Comparison of ENCODE assay signal across 1 cellular context in the genomic region with DNA sequence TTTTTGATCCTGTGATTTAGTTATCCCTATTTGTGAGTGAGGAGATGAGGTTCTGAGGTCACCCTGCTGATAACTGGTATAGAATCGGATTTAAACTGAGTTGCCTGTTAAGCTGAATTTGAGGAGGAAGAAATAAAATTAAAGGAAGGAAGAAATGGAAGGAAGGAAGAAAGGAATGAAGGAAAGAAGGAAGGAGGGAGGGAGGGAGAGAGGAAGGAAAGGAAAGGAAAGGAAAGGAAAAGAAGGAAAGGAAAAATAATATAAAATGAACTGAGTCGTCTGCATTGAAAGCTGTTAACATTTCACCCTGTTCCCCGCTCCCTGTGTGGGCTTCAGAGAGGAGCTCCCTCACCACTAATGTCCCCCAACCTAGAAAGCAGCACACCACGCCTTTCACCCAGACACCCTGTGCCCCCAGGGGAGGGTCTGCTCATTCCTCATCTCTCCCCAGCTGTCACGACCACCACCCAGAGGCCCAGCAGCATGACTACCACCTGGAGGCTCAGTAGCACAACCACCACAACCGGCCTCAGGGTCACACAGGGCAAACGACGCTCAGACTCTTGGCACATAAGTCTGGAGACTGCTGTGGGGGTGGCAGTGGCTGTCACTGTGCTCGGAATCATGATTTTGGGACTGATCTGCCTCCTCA.
TF ChIP-seq lines count a peak whose summit lies in the region.

No MANE protein-coding gene starts in this region.

TF ChIP-seq in GM23338, 12 proteins besides CTCF, POLR2A, EP300 and RAD21:
- TF ChIP-seq, protein P1, sequence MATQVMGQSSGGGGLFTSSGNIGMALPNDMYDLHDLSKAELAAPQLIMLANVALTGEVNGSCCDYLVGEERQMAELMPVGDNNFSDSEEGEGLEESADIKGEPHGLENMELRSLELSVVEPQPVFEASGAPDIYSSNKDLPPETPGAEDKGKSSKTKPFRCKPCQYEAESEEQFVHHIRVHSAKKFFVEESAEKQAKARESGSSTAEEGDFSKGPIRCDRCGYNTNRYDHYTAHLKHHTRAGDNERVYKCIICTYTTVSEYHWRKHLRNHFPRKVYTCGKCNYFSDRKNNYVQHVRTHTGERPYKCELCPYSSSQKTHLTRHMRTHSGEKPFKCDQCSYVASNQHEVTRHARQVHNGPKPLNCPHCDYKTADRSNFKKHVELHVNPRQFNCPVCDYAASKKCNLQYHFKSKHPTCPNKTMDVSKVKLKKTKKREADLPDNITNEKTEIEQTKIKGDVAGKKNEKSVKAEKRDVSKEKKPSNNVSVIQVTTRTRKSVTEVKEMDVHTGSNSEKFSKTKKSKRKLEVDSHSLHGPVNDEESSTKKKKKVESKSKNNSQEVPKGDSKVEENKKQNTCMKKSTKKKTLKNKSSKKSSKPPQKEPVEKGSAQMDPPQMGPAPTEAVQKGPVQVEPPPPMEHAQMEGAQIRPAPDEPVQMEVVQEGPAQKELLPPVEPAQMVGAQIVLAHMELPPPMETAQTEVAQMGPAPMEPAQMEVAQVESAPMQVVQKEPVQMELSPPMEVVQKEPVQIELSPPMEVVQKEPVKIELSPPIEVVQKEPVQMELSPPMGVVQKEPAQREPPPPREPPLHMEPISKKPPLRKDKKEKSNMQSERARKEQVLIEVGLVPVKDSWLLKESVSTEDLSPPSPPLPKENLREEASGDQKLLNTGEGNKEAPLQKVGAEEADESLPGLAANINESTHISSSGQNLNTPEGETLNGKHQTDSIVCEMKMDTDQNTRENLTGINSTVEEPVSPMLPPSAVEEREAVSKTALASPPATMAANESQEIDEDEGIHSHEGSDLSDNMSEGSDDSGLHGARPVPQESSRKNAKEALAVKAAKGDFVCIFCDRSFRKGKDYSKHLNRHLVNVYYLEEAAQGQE (IDR thresholded peaks at IDR 0.05; ENCODE audit: unreplicated experiment): no peak
- TF ChIP-seq EZH2phosphoT487 (IDR thresholded peaks at IDR 0.05; ENCODE audit: unreplicated experiment) (no peak), POLR2AphosphoS5 (IDR thresholded peaks at IDR 0.05; ENCODE audit: low read depth) (no peak), ZNF331 (CRISPR knock-in tag; IDR thresholded peaks at IDR 0.05; ENCODE audit: low read depth) (no peak), EZH2 (IDR thresholded peaks at IDR 0.05; ENCODE audit: low read depth, unreplicated experiment) (no peak), JUNB (IDR thresholded peaks at IDR 0.05; ENCODE audit: unreplicated experiment) (no peak), NANOG (IDR thresholded peaks at IDR 0.05; ENCODE audit: borderline replicate concordance) (no peak), STAT1 (IDR thresholded peaks at IDR 0.05; ENCODE audit: unreplicated experiment) (no peak), ZNF114 (CRISPR knock-in tag; IDR thresholded peaks at IDR 0.05) (no peak), CREB1 (CRISPR knock-in tag; IDR thresholded peaks at IDR 0.05; ENCODE audit: low read depth) (no peak)
- TF ChIP-seq, protein P2, sequence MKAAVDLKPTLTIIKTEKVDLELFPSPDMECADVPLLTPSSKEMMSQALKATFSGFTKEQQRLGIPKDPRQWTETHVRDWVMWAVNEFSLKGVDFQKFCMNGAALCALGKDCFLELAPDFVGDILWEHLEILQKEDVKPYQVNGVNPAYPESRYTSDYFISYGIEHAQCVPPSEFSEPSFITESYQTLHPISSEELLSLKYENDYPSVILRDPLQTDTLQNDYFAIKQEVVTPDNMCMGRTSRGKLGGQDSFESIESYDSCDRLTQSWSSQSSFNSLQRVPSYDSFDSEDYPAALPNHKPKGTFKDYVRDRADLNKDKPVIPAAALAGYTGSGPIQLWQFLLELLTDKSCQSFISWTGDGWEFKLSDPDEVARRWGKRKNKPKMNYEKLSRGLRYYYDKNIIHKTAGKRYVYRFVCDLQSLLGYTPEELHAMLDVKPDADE (IDR thresholded peaks at IDR 0.05): no peak
- TF ChIP-seq, protein P3, sequence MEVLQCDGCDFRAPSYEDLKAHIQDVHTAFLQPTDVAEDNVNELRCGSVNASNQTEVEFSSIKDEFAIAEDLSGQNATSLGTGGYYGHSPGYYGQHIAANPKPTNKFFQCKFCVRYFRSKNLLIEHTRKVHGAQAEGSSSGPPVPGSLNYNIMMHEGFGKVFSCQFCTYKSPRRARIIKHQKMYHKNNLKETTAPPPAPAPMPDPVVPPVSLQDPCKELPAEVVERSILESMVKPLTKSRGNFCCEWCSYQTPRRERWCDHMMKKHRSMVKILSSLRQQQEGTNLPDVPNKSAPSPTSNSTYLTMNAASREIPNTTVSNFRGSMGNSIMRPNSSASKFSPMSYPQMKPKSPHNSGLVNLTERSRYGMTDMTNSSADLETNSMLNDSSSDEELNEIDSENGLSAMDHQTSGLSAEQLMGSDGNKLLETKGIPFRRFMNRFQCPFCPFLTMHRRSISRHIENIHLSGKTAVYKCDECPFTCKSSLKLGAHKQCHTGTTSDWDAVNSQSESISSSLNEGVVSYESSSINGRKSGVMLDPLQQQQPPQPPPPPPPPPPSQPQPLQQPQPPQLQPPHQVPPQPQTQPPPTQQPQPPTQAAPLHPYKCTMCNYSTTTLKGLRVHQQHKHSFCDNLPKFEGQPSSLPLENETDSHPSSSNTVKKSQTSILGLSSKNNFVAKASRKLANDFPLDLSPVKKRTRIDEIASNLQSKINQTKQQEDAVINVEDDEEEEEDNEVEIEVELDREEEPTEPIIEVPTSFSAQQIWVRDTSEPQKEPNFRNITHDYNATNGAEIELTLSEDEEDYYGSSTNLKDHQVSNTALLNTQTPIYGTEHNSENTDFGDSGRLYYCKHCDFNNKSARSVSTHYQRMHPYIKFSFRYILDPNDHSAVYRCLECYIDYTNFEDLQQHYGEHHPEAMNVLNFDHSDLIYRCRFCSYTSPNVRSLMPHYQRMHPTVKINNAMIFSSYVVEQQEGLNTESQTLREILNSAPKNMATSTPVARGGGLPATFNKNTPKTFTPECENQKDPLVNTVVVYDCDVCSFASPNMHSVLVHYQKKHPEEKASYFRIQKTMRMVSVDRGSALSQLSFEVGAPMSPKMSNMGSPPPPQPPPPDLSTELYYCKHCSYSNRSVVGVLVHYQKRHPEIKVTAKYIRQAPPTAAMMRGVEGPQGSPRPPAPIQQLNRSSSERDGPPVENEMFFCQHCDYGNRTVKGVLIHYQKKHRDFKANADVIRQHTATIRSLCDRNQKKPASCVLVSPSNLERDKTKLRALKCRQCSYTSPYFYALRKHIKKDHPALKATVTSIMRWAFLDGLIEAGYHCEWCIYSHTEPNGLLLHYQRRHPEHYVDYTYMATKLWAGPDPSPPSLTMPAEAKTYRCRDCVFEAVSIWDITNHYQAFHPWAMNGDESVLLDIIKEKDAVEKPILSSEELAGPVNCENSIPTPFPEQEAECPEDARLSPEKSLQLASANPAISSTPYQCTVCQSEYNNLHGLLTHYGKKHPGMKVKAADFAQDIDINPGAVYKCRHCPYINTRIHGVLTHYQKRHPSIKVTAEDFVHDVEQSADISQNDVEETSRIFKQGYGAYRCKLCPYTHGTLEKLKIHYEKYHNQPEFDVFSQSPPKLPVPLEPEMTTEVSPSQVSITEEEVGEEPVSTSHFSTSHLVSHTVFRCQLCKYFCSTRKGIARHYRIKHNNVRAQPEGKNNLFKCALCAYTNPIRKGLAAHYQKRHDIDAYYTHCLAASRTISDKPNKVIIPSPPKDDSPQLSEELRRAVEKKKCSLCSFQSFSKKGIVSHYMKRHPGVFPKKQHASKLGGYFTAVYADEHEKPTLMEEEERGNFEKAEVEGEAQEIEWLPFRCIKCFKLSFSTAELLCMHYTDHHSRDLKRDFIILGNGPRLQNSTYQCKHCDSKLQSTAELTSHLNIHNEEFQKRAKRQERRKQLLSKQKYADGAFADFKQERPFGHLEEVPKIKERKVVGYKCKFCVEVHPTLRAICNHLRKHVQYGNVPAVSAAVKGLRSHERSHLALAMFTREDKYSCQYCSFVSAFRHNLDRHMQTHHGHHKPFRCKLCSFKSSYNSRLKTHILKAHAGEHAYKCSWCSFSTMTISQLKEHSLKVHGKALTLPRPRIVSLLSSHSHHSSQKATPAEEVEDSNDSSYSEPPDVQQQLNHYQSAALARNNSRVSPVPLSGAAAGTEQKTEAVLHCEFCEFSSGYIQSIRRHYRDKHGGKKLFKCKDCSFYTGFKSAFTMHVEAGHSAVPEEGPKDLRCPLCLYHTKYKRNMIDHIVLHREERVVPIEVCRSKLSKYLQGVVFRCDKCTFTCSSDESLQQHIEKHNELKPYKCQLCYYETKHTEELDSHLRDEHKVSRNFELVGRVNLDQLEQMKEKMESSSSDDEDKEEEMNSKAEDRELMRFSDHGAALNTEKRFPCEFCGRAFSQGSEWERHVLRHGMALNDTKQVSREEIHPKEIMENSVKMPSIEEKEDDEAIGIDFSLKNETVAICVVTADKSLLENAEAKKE (CRISPR knock-in tag; IDR thresholded peaks at IDR 0.05): no peak
TF ChIP-seq in GM23338: peak in this region for 0.
